ENCODE assay signal across 8 cellular contexts in the genomic region with DNA sequence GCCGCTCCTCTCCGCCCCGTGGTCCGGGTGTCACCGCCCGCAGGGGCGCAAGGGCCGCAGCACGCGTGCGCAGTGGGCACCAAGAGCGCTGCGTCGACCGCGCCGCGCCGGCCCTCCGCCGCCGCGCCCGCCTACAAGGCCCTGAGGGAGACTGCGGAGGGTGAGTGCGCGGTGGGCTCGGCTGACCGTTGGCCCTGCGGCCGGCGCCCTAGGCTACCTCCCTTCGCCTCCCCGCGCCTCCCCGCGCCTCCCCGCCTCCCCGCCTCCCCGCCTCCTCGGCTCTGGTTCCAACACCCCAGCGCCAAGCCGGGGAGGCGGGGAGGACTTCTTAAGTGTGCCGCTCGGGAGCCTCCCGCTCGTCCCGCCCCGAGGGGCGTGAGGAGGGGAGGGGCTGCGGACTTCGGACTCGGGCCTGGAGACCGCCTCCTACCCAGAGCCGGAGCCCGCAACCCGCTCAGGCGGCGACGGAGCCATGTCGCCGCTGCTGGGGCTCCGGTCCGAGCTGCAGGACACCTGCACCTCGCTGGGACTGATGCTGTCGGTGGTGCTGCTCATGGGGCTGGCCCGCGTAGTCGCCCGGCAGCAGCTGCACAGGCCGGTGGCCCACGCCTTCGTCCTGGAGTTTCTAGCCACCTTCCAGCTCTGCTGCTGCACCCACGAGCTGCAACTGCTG. TPM values are rescaled to one million over a fixed set of nuclear protein-coding genes. Genes with fewer than 3 reads are reported as not detected.
DNase-seq lines count a peak whose midpoint lies in the region; ATAC-seq and TF ChIP-seq lines count a peak whose summit lies in the region.

A gene with protein sequence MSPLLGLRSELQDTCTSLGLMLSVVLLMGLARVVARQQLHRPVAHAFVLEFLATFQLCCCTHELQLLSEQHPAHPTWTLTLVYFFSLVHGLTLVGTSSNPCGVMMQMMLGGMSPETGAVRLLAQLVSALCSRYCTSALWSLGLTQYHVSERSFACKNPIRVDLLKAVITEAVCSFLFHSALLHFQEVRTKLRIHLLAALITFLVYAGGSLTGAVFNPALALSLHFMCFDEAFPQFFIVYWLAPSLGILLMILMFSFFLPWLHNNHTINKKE (plus strand): TSS at position 433 of the 673 bp plus-strand sequence. CDS start 40 bp downstream, at position 473.

- ATAC-seq in HG03378 (IDR thresholded peaks at IDR 0.05; ENCODE audit: unreplicated experiment): peak; percentile 79
- ATAC-seq in lower lobe of right lung: peak; percentile 97 to 98

- H3K4me1 ChIP-seq in BE2C (peaks cover 5% of the 10 kb centered on the region; the same call in 1 of the 2 replicates), duodenal mucosa (ENCODE audit: control insufficient read depth in 1 of 2, insufficient read depth in 2 of 2, low read length in 2 of 2) (peaks cover 12 to 14% of the 10 kb centered on the region in 2 donors), lower lobe of right lung (peaks cover 17% of the 10 kb centered on the region)

- no peaks in the 10 kb centered on the region; the same call in 1 of the 2 replicates for H3K27me3 ChIP-seq in BE2C
- no peaks in the 10 kb centered on the region for H3K27me3 ChIP-seq in duodenal mucosa (ENCODE audit: control insufficient read depth in 1 of 2, insufficient read depth in 2 of 2, low read length in 2 of 2)
- no peaks in the 10 kb centered on the region for H3K27me3 ChIP-seq in lower lobe of right lung (ENCODE audit: low read depth)

- H3K27ac ChIP-seq in duodenal mucosa (ENCODE audit: low read depth, low read length) (peak within 1 kb of the TSS; percentile 79), lower lobe of right lung (peak within 1 kb of the TSS; percentile 73)

- DNase-seq in BE2C (peak; percentile 92), GM19238 (ENCODE audit: insufficient read length, low spot score) (peak; percentile 73), NCI-H510A (lab: John Stamatoyannopoulos, UW) (peak; percentile 89), lower lobe of right lung (peak; percentile 90)
- DNase-seq in activated CD4-positive, alpha-beta T cell treated with anti-CD3 and anti-CD28 coated beads, Interleukin-2, amount 50 U/mL, for 24 hours (ENCODE audit: low read depth in 1 of 2, low spot score in 1 of 2): peak; percentile 5 to 38
- peak; percentile 37 to 66 for DNase-seq in stimulated activated CD4-positive, alpha-beta T cell treated with anti-CD3 and anti-CD28 coated beads, Interleukin-4, amount 100 ng/mL, for 4 hours

- peak within 1 kb of the TSS; percentile 74 to 84 for H3K9ac ChIP-seq in duodenal mucosa (ENCODE audit: low read depth in 1 of 2, low read length in 2 of 2)

- H3K4me3 ChIP-seq in BE2C (ENCODE audit: low read depth, low read length) (peak within 1 kb of the TSS; percentile 77), duodenal mucosa (ENCODE audit: low read depth in 1 of 2, low read length in 2 of 2) (peak within 1 kb of the TSS; percentile 94 to 97), lower lobe of right lung (peak within 1 kb of the TSS; percentile 84)

- no peaks in the 10 kb centered on the region for H3K36me3 ChIP-seq in BE2C
- no peaks in the 10 kb centered on the region for H3K36me3 ChIP-seq in duodenal mucosa (ENCODE audit: control insufficient read depth in 1 of 2, insufficient read depth in 2 of 2, low read length in 2 of 2)
- H3K36me3 ChIP-seq in lower lobe of right lung: no peaks in the 10 kb centered on the region

- TF ChIP-seq CTCF in BE2C (IDR thresholded peaks at IDR 0.05; ENCODE audit: low read depth, low read length) (no peak), lower lobe of right lung (IDR thresholded peaks at IDR 0.05) (no peak)

- no peaks in the 10 kb centered on the region for H3K9me3 ChIP-seq in BE2C
- H3K9me3 ChIP-seq in duodenal mucosa (ENCODE audit: control insufficient read depth in 1 of 2, low read length in 2 of 2): no peaks in the 10 kb centered on the region
- H3K9me3 ChIP-seq in lower lobe of right lung: no peaks in the 10 kb centered on the region

- intact Hi-C loops in lower lobe of right lung (cut with DNase I): no loop called here

RNA-seq across cellular contexts. Expression of the gene that starts here (rescaled TPM):
- polyA plus RNA-seq in BE2C (2012; ENCODE audit: insufficient read depth, insufficient read length, low read depth): 1.1 TPM
- total RNA-seq in lower lobe of right lung: 0.18 TPM

Comparison
In these comparisons a context has a peak if more than half of its experiments do, and no peak if none do; other contexts are left out.
1. Peak in every context shown above with its lines: DNase-seq, ATAC-seq, H3K4me3 ChIP-seq and H3K27ac ChIP-seq.
2. Peak in DNase-seq, ATAC-seq, H3K4me3 ChIP-seq and H3K27ac ChIP-seq in lower lobe of right lung; RNA of the gene not detected or under 1 TPM.
3. DNase-seq: peak in every context shown above with its lines; median percentile 92 in BE2C; 90 in lower lobe of right lung; 89 in NCI-H510A; 73 in GM19238; 52 in stimulated activated CD4-positive, alpha-beta T cell treated with anti-CD3 and anti-CD28 coated beads, Interleukin-4, amount 100 ng/mL, for 4 hours; 22 in activated CD4-positive, alpha-beta T cell treated with anti-CD3 and anti-CD28 coated beads, Interleukin-2, amount 50 U/mL, for 24 hours.